Comparison of ENCODE assay signal across 11 cellular contexts in the genomic region with DNA sequence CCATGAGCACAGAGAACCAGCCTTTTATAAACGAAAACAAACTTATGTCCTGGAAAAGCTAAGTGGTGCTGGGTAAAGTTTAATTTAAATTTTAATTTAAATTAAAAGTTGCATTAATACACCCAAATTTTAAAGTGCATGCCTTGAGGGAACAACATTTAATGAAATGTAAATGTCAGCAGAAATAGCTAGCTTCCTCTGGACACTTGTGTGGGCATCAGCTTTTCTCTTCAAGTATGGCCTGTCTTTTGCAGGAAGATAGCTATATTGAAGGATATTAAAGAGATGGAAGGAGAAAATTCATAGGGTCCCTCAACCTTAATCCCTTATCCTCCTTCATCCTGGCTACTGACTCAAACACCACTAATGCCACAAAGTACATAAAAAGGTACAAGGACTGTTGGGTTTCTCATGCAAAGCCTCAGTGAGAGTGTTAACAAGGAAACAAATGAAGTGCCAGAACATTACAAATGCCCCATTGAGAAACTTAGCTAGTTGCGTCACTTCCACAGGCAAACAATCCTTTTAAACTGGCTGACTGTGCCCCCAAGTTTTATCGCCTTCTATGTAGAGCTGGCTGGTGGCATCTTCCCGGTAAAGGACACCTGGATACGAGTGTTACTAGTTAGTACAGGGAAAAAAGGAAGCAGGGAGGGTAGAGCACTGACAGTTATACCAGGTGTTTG. TPM values are rescaled to one million over a fixed set of nuclear protein-coding genes. Genes with fewer than 3 reads are reported as not detected.
DNase-seq lines count a peak whose midpoint lies in the region; ATAC-seq lines count a peak whose summit lies in the region.
"Had no signal": no experiment of that assay in that cellular context is flagged by ENCODE, and none has a peak within 500 bp of the region (broad histone marks: within the 10 kb centered on the region; RNA-seq: fewer than 3 reads in every experiment).

No MANE protein-coding gene starts in this region.

- H3K36me3 Mint-ChIP-seq in CD4-positive, alpha-beta memory T cell, result peaks cover 13 to 56% of the 10 kb centered on the region in 2 donors

- peak overlapping the region in 5 of 7 donors; percentile 8 to 81 (median 42) for H3K27ac Mint-ChIP-seq in CD4-positive, alpha-beta memory T cell
- H3K27ac Mint-ChIP-seq: stimulated activated memory B cell treated with anti-CD40 and anti-IgM and Interleukin-4, amounts not matched to agents 10 μg/mL and 1 μg/mL and 100 μg/mL, for 72 hours had no signal

- H3K27me3 Mint-ChIP-seq in CD4-positive, alpha-beta memory T cell, result no peaks in the 10 kb centered on the region
- H3K27me3 Mint-ChIP-seq: stimulated activated memory B cell treated with anti-CD40 and anti-IgM and Interleukin-4, amounts not matched to agents 10 μg/mL and 1 μg/mL and 100 μg/mL, for 72 hours had no signal

- H3K36me3 ChIP-seq in CD4-positive, alpha-beta memory T cell (ENCODE audit: insufficient read depth, low read length), result peaks cover 5% of the 10 kb centered on the region

- no peak for DNase-seq in CD4-positive, alpha-beta memory T cell
- DNase-seq in SKM-1 (lab: John Stamatoyannopoulos, UW; ENCODE audit: unreplicated experiment) (peak; percentile 57), globus pallidus (ENCODE audit: low spot score) (peak; percentile 94), pons (ENCODE audit: low spot score) (peak; percentile 98), OCI-M1 (lab: John Stamatoyannopoulos, UW) (no peak)
- DNase-seq in activated CD4-positive, alpha-beta T cell treated with anti-CD3 and anti-CD28 coated beads, Interleukin-2, amount 50 U/mL, for 48 hours, result no peak
- no peak for DNase-seq in stimulated activated naive CD8-positive, alpha-beta T cell treated with anti-CD3 and anti-CD28 coated beads, Interleukin-15, Interleukin-2, amounts not matched to agents 100 U/mL and 50 U/mL, for 24 hours
- DNase-seq: GDM1, NCI-H748 treated with DMSO at 0.1 percent for 48 hours had no signal

- CTCF ChIA-PET in CD4-positive, alpha-beta memory T cell (lab: Charles Lee; ENCODE audit: partially characterized antibody), result interaction anchor here (0.9 to 4.7 kb wide), 6 partner anchors 11 to 210 kb away, joined by 3 to 14 read pairs (median 4); no protein-coding TSS in a partner anchor

- H3K4me3 Mint-ChIP-seq in CD4-positive, alpha-beta memory T cell, result peak overlapping the region in 2 of 8 donors; percentile 6
- H3K4me3 Mint-ChIP-seq: stimulated activated memory B cell treated with anti-CD40 and anti-IgM and Interleukin-4, amounts not matched to agents 10 μg/mL and 1 μg/mL and 100 μg/mL, for 72 hours had no signal

- H3K4me3 ChIP-seq in CD4-positive, alpha-beta memory T cell (ENCODE audit: low read length in 2 of 2), result no peak overlapping the region

- H3K4me1 Mint-ChIP-seq in CD4-positive, alpha-beta memory T cell, result peaks cover 52 to 95% (median 72%) of the 10 kb centered on the region in 4 donors

- no peaks in the 10 kb centered on the region for H3K9me3 ChIP-seq in CD4-positive, alpha-beta memory T cell (ENCODE audit: control insufficient read depth in 1 of 2, low read length in 2 of 2)

- H3K27ac ChIP-seq in CD4-positive, alpha-beta memory T cell (ENCODE audit: low read depth, low read length), result no peak overlapping the region

- POLR2A ChIA-PET in CD4-positive, alpha-beta memory T cell (lab: Charles Lee; ENCODE audit: partially characterized antibody), result interaction anchor here (0.6 to 10.8 kb wide), 3 partner anchors 10 to 1669 kb away, joined by 3 to 134 read pairs (median 53); a partner anchor contains a TSS

- H3K9me3 Mint-ChIP-seq in CD4-positive, alpha-beta memory T cell, result no peaks in the 10 kb centered on the region
- H3K9me3 Mint-ChIP-seq: stimulated activated memory B cell treated with anti-CD40 and anti-IgM and Interleukin-4, amounts not matched to agents 10 μg/mL and 1 μg/mL and 100 μg/mL, for 72 hours had no signal

- no peak for ATAC-seq in GM21737 (IDR thresholded peaks at IDR 0.05; ENCODE audit: unreplicated experiment)
- no peak for ATAC-seq in stimulated activated naive CD8-positive, alpha-beta T cell treated with anti-CD3 and anti-CD28 coated beads, Interleukin-15, Interleukin-2, amounts not matched to agents 100 U/mL and 50 U/mL, for 24 hours
- ATAC-seq: stimulated activated memory B cell treated with anti-CD40 and anti-IgM and Interleukin-4, amounts not matched to agents 10 μg/mL and 1 μg/mL and 100 μg/mL, for 72 hours had no signal

- H3K4me1 ChIP-seq in CD4-positive, alpha-beta memory T cell (ENCODE audit: insufficient read depth, low read length), result peaks cover 77% of the 10 kb centered on the region

- H3K27me3 ChIP-seq in CD4-positive, alpha-beta memory T cell (ENCODE audit: insufficient read depth, low read length), result no peaks in the 10 kb centered on the region

- intact Hi-C loops in CD4-positive, alpha-beta memory T cell (cut with micrococcal nuclease), result no loop called here

RNA-seq across cellular contexts. Expression of a gene that starts 14.1 kb away (rescaled TPM):
- 100 to 1,000 TPM; 125 to 135 TPM for total RNA-seq in CD4-positive, alpha-beta memory T cell
- 10 to 100 TPM in 1 of 2 donors, 1 to 10 TPM in 1; 5.0 to 12.7 TPM for polyA plus RNA-seq in CD4-positive, alpha-beta memory T cell

RNA-seq across cellular contexts. Expression of a gene that starts 34.3 kb away (rescaled TPM):
- total RNA-seq in CD4-positive, alpha-beta memory T cell, result 10 to 100 TPM; 44.6 to 49.6 TPM
- 10 to 100 TPM; 15.1 to 19.6 TPM for polyA plus RNA-seq in CD4-positive, alpha-beta memory T cell

RNA-seq across cellular contexts. Expression of a gene that starts 39.7 kb away (rescaled TPM):
- 100 to 1,000 TPM; 216 to 224 TPM for total RNA-seq in CD4-positive, alpha-beta memory T cell
- polyA plus RNA-seq in CD4-positive, alpha-beta memory T cell, result 100 to 1,000 TPM; 284 to 288 TPM

Comparison
In these comparisons a context has a peak if more than half of its experiments do, and no peak if none do; other contexts are left out.
1. DNase-seq: peak in SKM-1 (single experiment), globus pallidus (single experiment) and pons (single experiment); none in CD4-positive, alpha-beta memory T cell (0 of 5), activated CD4-positive, alpha-beta T cell treated with anti-CD3 and anti-CD28 coated beads, Interleukin-2, amount 50 U/mL, for 48 hours (0 of 2), OCI-M1 (single experiment) and stimulated activated naive CD8-positive, alpha-beta T cell treated with anti-CD3 and anti-CD28 coated beads, Interleukin-15, Interleukin-2, amounts not matched to agents 100 U/mL and 50 U/mL, for 24 hours (single experiment).